29 cellular contexts compared by ENCODE assay signal in the genomic region with DNA sequence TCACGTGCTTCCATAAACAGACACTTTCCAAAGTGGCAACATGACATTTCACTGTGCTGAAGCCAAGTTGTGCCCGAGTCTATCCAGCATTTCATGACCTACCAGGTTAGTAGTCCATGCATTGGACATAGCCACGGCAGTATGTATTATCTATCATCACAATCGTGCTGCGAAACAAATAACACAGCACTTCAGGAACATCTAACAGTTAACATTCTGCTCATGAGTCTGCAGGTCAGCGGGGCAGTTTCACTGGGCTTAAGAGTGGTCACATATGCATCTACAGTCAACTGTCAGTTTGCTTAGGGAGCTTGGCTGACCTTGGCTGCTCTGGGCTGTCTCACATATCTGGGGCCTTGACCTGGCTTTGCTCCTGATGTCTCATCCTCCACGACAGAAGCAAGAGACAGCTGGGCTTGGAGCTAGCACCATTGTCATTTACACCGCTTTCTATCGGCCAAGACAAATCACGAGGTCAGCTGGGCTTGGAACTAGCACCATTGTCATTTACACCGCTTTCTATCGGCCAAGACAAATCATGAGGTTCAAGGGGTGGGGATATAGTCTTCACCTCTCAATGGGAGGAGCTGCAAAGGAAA.
"Had no signal": no experiment of that assay in that cellular context is flagged by ENCODE, and none has a peak within 500 bp of the region (broad histone marks: within the 10 kb centered on the region; RNA-seq: fewer than 3 reads in every experiment).

No MANE protein-coding gene starts in this region.

- ATAC-seq: left colon; natural killer cell; stimulated activated naive CD8-positive, alpha-beta T cell treated with anti-CD3 and anti-CD28 coated beads, Interleukin-15, Interleukin-2, amounts not matched to agents 100 U/mL and 50 U/mL, for 24 hours had no signal

- DNase-seq: activated CD4-positive, alpha-beta T cell treated with anti-CD3 and anti-CD28 coated beads for 48 hours; activated CD4-positive, alpha-beta T cell treated with anti-CD3 and anti-CD28 coated beads, Interleukin-2, amount 50 U/mL, for 48 hours; activated CD8-positive, alpha-beta memory T cell treated with anti-CD3 and anti-CD28 coated beads, Interleukin-2, amount 50 U/mL, for 4 hours; activated gamma-delta T cell; activated naive CD4-positive, alpha-beta T cell treated with anti-CD3 and anti-CD28 coated beads, Interleukin-2, amount 10 ng/mL, durations not matched to agents 7 days and 5 days; activated naive CD8-positive, alpha-beta T cell treated with anti-CD3 and anti-CD28 coated beads, Interleukin-2, amount 10 ng/mL, durations not matched to agents 7 days and 5 days; activated T-cell treated with anti-CD3 and anti-CD28 coated beads, Interleukin-2, amount 50 U/mL, for 24 hours; amniotic stem cell; brain microvascular endothelial cell; central memory CD4-positive, alpha-beta T cell; head of caudate nucleus; hippocampal formation; immature natural killer cell; kidney; left colon; midbrain; natural killer cell; right cardiac atrium; spleen; stimulated activated CD4-positive, alpha-beta T cell treated with anti-CD3 and anti-CD28 coated beads, Interleukin-2, amount 100 ng/mL, for 48 hours; stimulated activated naive CD8-positive, alpha-beta T cell treated with anti-CD3 and anti-CD28 coated beads, Interleukin-15, Interleukin-2, amounts not matched to agents 100 U/mL and 50 U/mL, for 24 hours; testis; trophoblast cell; uterus had no signal

- H3K4me1 Mint-ChIP-seq: activated naive CD4-positive, alpha-beta T cell treated with anti-CD3 and anti-CD28 coated beads, Interleukin-2, amount 10 ng/mL, durations not matched to agents 7 days and 5 days; activated naive CD8-positive, alpha-beta T cell treated with anti-CD3 and anti-CD28 coated beads, Interleukin-2, amount 10 ng/mL, durations not matched to agents 7 days and 5 days had no signal

- H3K27me3 ChIP-seq: brain microvascular endothelial cell, neural progenitor cell, testis, uterus had no signal

- H3K9ac ChIP-seq: neural progenitor cell had no signal

- H3K9me3 ChIP-seq: testis, uterus had no signal

- H3K36me3 ChIP-seq: brain microvascular endothelial cell, neural progenitor cell, spleen, uterus had no signal

- H3K4me3 Mint-ChIP-seq: activated naive CD4-positive, alpha-beta T cell treated with anti-CD3 and anti-CD28 coated beads, Interleukin-2, amount 10 ng/mL, durations not matched to agents 7 days and 5 days; activated naive CD8-positive, alpha-beta T cell treated with anti-CD3 and anti-CD28 coated beads, Interleukin-2, amount 10 ng/mL, durations not matched to agents 7 days and 5 days; activated T-cell treated with anti-CD3 and anti-CD28 coated beads, Interleukin-2, amount 50 U/mL, for 24 hours; immature natural killer cell; natural killer cell; neural progenitor cell had no signal

- FAIRE-seq: astrocyte, endothelial cell of umbilical vein, kidney, TTC549 had no signal

- H3K4me1 ChIP-seq: uterus had no signal

- H3K27ac ChIP-seq: brain microvascular endothelial cell, neural progenitor cell, spleen, testis, uterus, VCaP had no signal

- H3K36me3 Mint-ChIP-seq: activated naive CD4-positive, alpha-beta T cell treated with anti-CD3 and anti-CD28 coated beads, Interleukin-2, amount 10 ng/mL, durations not matched to agents 7 days and 5 days; neural progenitor cell had no signal

- H3K4me3 ChIP-seq: neural progenitor cell, spleen, testis, uterus had no signal

- H3K27ac Mint-ChIP-seq: activated naive CD4-positive, alpha-beta T cell treated with anti-CD3 and anti-CD28 coated beads, Interleukin-2, amount 10 ng/mL, durations not matched to agents 7 days and 5 days; activated naive CD8-positive, alpha-beta T cell treated with anti-CD3 and anti-CD28 coated beads, Interleukin-2, amount 10 ng/mL, durations not matched to agents 7 days and 5 days; activated T-cell treated with anti-CD3 and anti-CD28 coated beads, Interleukin-2, amount 50 U/mL, for 24 hours; immature natural killer cell; natural killer cell; neural progenitor cell had no signal

- H3K4me2 ChIP-seq: neural progenitor cell had no signal

- H2AFZ ChIP-seq: neural progenitor cell had no signal

- H3K9me3 Mint-ChIP-seq: neural progenitor cell had no signal
